Comparison of ENCODE assay signal across 1 cellular context in genomic region chr20:35277531-35278395, GRCh38.
TF ChIP-seq lines count a peak whose summit lies in the region.

TSS of gene MMP24OS (minus strand) at chr20:35278122. CDS start at chr20:35277929, 193 bp downstream.

TF ChIP-seq in HepG2, 621 proteins besides CTCF, POLR2A, EP300 and RAD21 (continued from another document):
- TF ChIP-seq MYC (CRISPR knock-in tag; IDR thresholded peaks at IDR 0.05; ENCODE audit: borderline replicate concordance) (peak; percentile 10; the same call in 1 of the 2 replicates), ARHGAP35 (CRISPR knock-in tag; IDR thresholded peaks at IDR 0.05; ENCODE audit: borderline replicate concordance) (0 out of 2 replicates have a peak, but pooled peaks have one; percentile 17), SPEN (CRISPR knock-in tag; IDR thresholded peaks at IDR 0.05; ENCODE audit: low read depth) (no peak), ZHX1 (CRISPR knock-in tag; IDR thresholded peaks at IDR 0.05; ENCODE audit: low read depth) (peak; percentile 89; the same call in 1 of the 2 replicates), ZNF564 (CRISPR knock-in tag; IDR thresholded peaks at IDR 0.05) (no peak), ZNF317 (CRISPR knock-in tag; IDR thresholded peaks at IDR 0.05) (no peak), FOSL1 (CRISPR knock-in tag; IDR thresholded peaks at IDR 0.05; ENCODE audit: borderline replicate concordance) (no peak), PRDM10 (CRISPR knock-in tag; IDR thresholded peaks at IDR 0.05; ENCODE audit: low read depth) (no peak), ZNF460 (CRISPR knock-in tag; IDR thresholded peaks at IDR 0.05; ENCODE audit: borderline replicate concordance) (no peak), POLR2AphosphoS2 (IDR thresholded peaks at IDR 0.05; ENCODE audit: low read depth, low read length) (peak; percentile 87; the same call in 1 of the 2 replicates), RBM22 (optimal IDR thresholded peaks at IDR 0.05; ENCODE audit: low read length) (peak; percentile 71), GPN1 (CRISPR knock-in tag; IDR thresholded peaks at IDR 0.05; ENCODE audit: borderline replicate concordance) (no peak), TEAD2 (CRISPR knock-in tag; IDR thresholded peaks at IDR 0.05) (no peak), TSC22D2 (CRISPR knock-in tag; IDR thresholded peaks at IDR 0.05; ENCODE audit: borderline replicate concordance) (no peak), RFX1 (IDR thresholded peaks at IDR 0.05) (no peak), ZSCAN5A (CRISPR knock-in tag; IDR thresholded peaks at IDR 0.05; ENCODE audit: borderline replicate concordance) (no peak), ZFP36L1 (CRISPR knock-in tag; IDR thresholded peaks at IDR 0.05) (no peak), ZNF574 (CRISPR knock-in tag; IDR thresholded peaks at IDR 0.05) (no peak), TOPORS (CRISPR knock-in tag; IDR thresholded peaks at IDR 0.05) (no peak), SNAPC2 (CRISPR knock-in tag; IDR thresholded peaks at IDR 0.05) (no peak), ZNF234 (CRISPR knock-in tag; conservative IDR thresholded peaks at IDR 0.05) (no peak)
